Comparison of ENCODE assay signal across 1 cellular context in genomic region chr3:11719406-11720219, GRCh38.
TF ChIP-seq lines count a peak whose summit lies in the region.

No MANE protein-coding gene starts in this region.

TF ChIP-seq in HepG2, 621 proteins besides CTCF, POLR2A, EP300 and RAD21 (continued from another document and continues in another):
- peak; percentile 24 for TF ChIP-seq ZBTB2 (CRISPR knock-in tag; IDR thresholded peaks at IDR 0.05; ENCODE audit: low read depth)
- TF ChIP-seq MYC (CRISPR knock-in tag; IDR thresholded peaks at IDR 0.05; ENCODE audit: borderline replicate concordance): peak; percentile 50; the same call in 1 of the 2 replicates
- no peak for TF ChIP-seq PCBP2 (optimal IDR thresholded peaks at IDR 0.05; ENCODE audit: low read depth, low read length, poor library complexity, severe bottlenecking)
- no peak for TF ChIP-seq ELF3 (CRISPR knock-in tag; IDR thresholded peaks at IDR 0.05)
- peak; percentile 83 for TF ChIP-seq PATZ1 (CRISPR knock-in tag; IDR thresholded peaks at IDR 0.05)
- TF ChIP-seq THRA (CRISPR knock-in tag; IDR thresholded peaks at IDR 0.05; ENCODE audit: borderline replicate concordance): 0 out of 2 replicates have a peak, but pooled peaks have one; percentile 2
- 0 out of 2 replicates have a peak, but pooled peaks have one; percentile 15 for TF ChIP-seq IRF9 (CRISPR knock-in tag; IDR thresholded peaks at IDR 0.05; ENCODE audit: borderline replicate concordance)
- TF ChIP-seq ZFYVE20 (CRISPR knock-in tag; IDR thresholded peaks at IDR 0.05; ENCODE audit: borderline replicate concordance, low read depth): peak; percentile 36; the same call in 1 of the 2 replicates
- 0 out of 3 replicates have a peak, but pooled peaks have one; percentile 10 for TF ChIP-seq MXI1 (IDR thresholded peaks at IDR 0.05; ENCODE audit: borderline replicate concordance, low read depth, low read length)
- TF ChIP-seq GMEB2 (CRISPR knock-in tag; IDR thresholded peaks at IDR 0.05; ENCODE audit: low read depth): 0 out of 2 replicates have a peak, but pooled peaks have one; percentile 50
- TF ChIP-seq ZSCAN25 (CRISPR knock-in tag; IDR thresholded peaks at IDR 0.05): peak; percentile 53; the same call in 1 of the 2 replicates
- TF ChIP-seq SP4 (CRISPR knock-in tag; IDR thresholded peaks at IDR 0.05): peak; percentile 84
- peak; percentile 84 for TF ChIP-seq ZKSCAN1 (IDR thresholded peaks at IDR 0.05; ENCODE audit: low read length)
- peak; percentile 52; the same call in 1 of the 2 replicates for TF ChIP-seq MYPOP (CRISPR knock-in tag; IDR thresholded peaks at IDR 0.05)
- TF ChIP-seq NR1H2 (CRISPR knock-in tag; IDR thresholded peaks at IDR 0.05; ENCODE audit: borderline replicate concordance, low read depth): no peak
- TF ChIP-seq ZNF790 (CRISPR knock-in tag; IDR thresholded peaks at IDR 0.05; ENCODE audit: borderline replicate concordance): peak; percentile 86; the same call in 1 of the 2 replicates
- 0 out of 2 replicates have a peak, but pooled peaks have one; percentile 28 for TF ChIP-seq BCL6 (CRISPR knock-in tag; IDR thresholded peaks at IDR 0.05)
- 0 out of 2 replicates have a peak, but pooled peaks have one; percentile 18 for TF ChIP-seq ZNF891 (CRISPR knock-in tag; IDR thresholded peaks at IDR 0.05)
- TF ChIP-seq ZNF446 (CRISPR knock-in tag; IDR thresholded peaks at IDR 0.05): peak; percentile 57; the same call in 1 of the 2 replicates
- no peak for TF ChIP-seq HNRNPH1 (optimal IDR thresholded peaks at IDR 0.05; ENCODE audit: low read depth, low read length)
- TF ChIP-seq YEATS4 (CRISPR knock-in tag; IDR thresholded peaks at IDR 0.05; ENCODE audit: borderline replicate concordance): 0 out of 2 replicates have a peak, but pooled peaks have one; percentile 51
- no peak for TF ChIP-seq RORA (CRISPR knock-in tag; IDR thresholded peaks at IDR 0.05)
- peak; percentile 4 for TF ChIP-seq ZNF768 (CRISPR knock-in tag; IDR thresholded peaks at IDR 0.05)
- TF ChIP-seq ZNF574 (CRISPR knock-in tag; IDR thresholded peaks at IDR 0.05): 0 out of 2 replicates have a peak, but pooled peaks have one; percentile 9
- TF ChIP-seq RBFOX2 (IDR thresholded peaks at IDR 0.05; ENCODE audit: low read depth, low read length): peak; percentile 26; the same call in 1 of the 2 replicates
- 0 out of 2 replicates have a peak, but pooled peaks have one; percentile 27 for TF ChIP-seq ZBTB43 (CRISPR knock-in tag; conservative IDR thresholded peaks at IDR 0.05)
- TF ChIP-seq ZNF33B (CRISPR knock-in tag; IDR thresholded peaks at IDR 0.05): no peak
- TF ChIP-seq SP5 (CRISPR knock-in tag; IDR thresholded peaks at IDR 0.05; ENCODE audit: borderline replicate concordance, low read depth): peak; percentile 12; the same call in 1 of the 2 replicates
- 0 out of 2 replicates have a peak, but pooled peaks have one; percentile 18 for TF ChIP-seq RARA (CRISPR knock-in tag; IDR thresholded peaks at IDR 0.05)
- 0 out of 2 replicates have a peak, but pooled peaks have one; percentile 23 for TF ChIP-seq ZNF770 (CRISPR knock-in tag; IDR thresholded peaks at IDR 0.05)
- TF ChIP-seq TEAD2 (CRISPR knock-in tag; IDR thresholded peaks at IDR 0.05): no peak
- no peak for TF ChIP-seq U2AF2 (IDR thresholded peaks at IDR 0.05; ENCODE audit: low read depth, low read length)
- no peak for TF ChIP-seq ZNF30 (CRISPR knock-in tag; IDR thresholded peaks at IDR 0.05)
- TF ChIP-seq FIP1L1 (IDR thresholded peaks at IDR 0.05; ENCODE audit: borderline replicate concordance, insufficient read depth, low read depth, low read length): no peak
- TF ChIP-seq ZEB1 (IDR thresholded peaks at IDR 0.05; ENCODE audit: insufficient replicate concordance, low read depth): peak; percentile 97
- TF ChIP-seq ZMYM4 (CRISPR knock-in tag; IDR thresholded peaks at IDR 0.05): peak; percentile 31; the same call in 1 of the 2 replicates
- peak; percentile 20; the same call in 1 of the 2 replicates for TF ChIP-seq GABPB1 (CRISPR knock-in tag; IDR thresholded peaks at IDR 0.05)
- no peak; the same call in 1 of the 2 replicates for TF ChIP-seq GFI1 (CRISPR knock-in tag; IDR thresholded peaks at IDR 0.05; ENCODE audit: borderline replicate concordance)
- 0 out of 2 replicates have a peak, but pooled peaks have one; percentile 6 for TF ChIP-seq ZNF747 (CRISPR knock-in tag; IDR thresholded peaks at IDR 0.05; ENCODE audit: borderline replicate concordance)
- no peak for TF ChIP-seq SNRNP70 (IDR thresholded peaks at IDR 0.05; ENCODE audit: low read depth, low read length)
- peak; percentile 73 for TF ChIP-seq TFDP2 (CRISPR knock-in tag; IDR thresholded peaks at IDR 0.05)
- TF ChIP-seq KDM6A (CRISPR knock-in tag; IDR thresholded peaks at IDR 0.05; ENCODE audit: low read depth): no peak
- TF ChIP-seq SOX13 (IDR thresholded peaks at IDR 0.05): no peak
- peak in 1 of 2 experiments; percentile 15; a peak in 1 of 4 replicates for TF ChIP-seq SOX13 (CRISPR knock-in tag; conservative IDR thresholded peaks at IDR 0.05 in 1 of 2, IDR thresholded peaks at IDR 0.05 in 1 of 2)
